Comparison of ENCODE assay signal across 25 cellular contexts in the genomic region with DNA sequence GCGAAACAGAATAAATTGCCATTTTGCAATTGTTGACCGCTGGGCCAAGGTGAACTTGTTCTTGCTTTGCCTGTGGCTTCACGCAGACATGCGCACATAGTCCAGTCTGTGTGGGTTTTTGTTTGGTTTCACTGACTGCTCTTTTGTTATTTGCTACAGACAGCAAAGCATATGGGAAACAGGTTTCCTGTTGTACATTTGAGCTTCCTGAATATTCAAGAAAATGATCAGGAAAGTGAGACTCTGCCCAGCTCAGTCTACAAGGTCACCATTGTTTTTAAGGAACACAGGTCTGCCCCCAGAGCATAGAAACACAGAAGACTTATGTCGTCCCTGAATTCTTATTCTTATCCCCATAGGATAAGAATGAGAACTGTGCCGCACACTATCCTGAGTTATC. TPM values are rescaled to one million over a fixed set of nuclear protein-coding genes. Genes with fewer than 3 reads are reported as not detected.
DNase-seq lines count a peak whose midpoint lies in the region; ATAC-seq, FAIRE-seq and TF ChIP-seq lines count a peak whose summit lies in the region.
"Had no signal": no experiment of that assay in that cellular context is flagged by ENCODE, and none has a peak within 500 bp of the region (broad histone marks: within the 10 kb centered on the region; RNA-seq: fewer than 3 reads in every experiment).

No MANE protein-coding gene starts in this region.

- 78 to 83% (median 79%) methylated on average over 6 of the region's 6 CpGs for WGBS in ovary, 3 donors

- H3K9me3 Mint-ChIP-seq in Caco-2 (ENCODE audit: unreplicated experiment), result no peaks in the 10 kb centered on the region
- H3K9me3 Mint-ChIP-seq: activated CD4-positive, alpha-beta T cell treated with anti-CD3 and anti-CD28 coated beads, Interleukin-2, amount 10 ng/mL, durations not matched to agents 7 days and 5 days; CD14-positive monocyte; H9; stimulated activated naive CD8-positive, alpha-beta T cell treated with anti-CD3 and anti-CD28 coated beads, Interleukin-15, amount 100 ng/mL, for 72 hours had no signal

- intact Hi-C loops in Caco-2 (cut with micrococcal nuclease; ENCODE audit: unreplicated experiment) (no loop called here), left lung (cut with DNase I) (no loop called here), gastrocnemius medialis (cut with DNase I; ENCODE audit: low total_unique reads) (no loop called here), ovary (cut with DNase I) (no loop called here)

- DNase-seq in Caco-2, result no peak
- peak; percentile 95 for DNase-seq in dermis blood vessel endothelial cell
- no peak for DNase-seq in left lung
- DNase-seq in gastrocnemius medialis, result no peak
- DNase-seq in ovary, result no peak
- DNase-seq in GM12891 (ENCODE audit: insufficient read length, low spot score), result no peak
- no peak for DNase-seq in NCI-H2171 (lab: John Stamatoyannopoulos, UW)
- DNase-seq: activated CD4-positive, alpha-beta T cell treated with anti-CD3 and anti-CD28 coated beads, Interleukin-2, amount 10 ng/mL, durations not matched to agents 7 days and 5 days; activated CD8-positive, alpha-beta memory T cell treated with anti-CD3 and anti-CD28 coated beads, Interleukin-2, amount 50 U/mL, for 4 hours; activated effector memory CD4-positive, alpha-beta T cell treated with Interleukin-2 at 50 U/mL for 16 hours; GF-D8; H9; IMR-90; MG63; NCI-H1436 treated with DMSO at 0.1 percent for 48 hours; NCI-H69; SHP77; stimulated activated naive CD8-positive, alpha-beta T cell treated with anti-CD3 and anti-CD28 coated beads, Interleukin-15, amount 100 ng/mL, for 72 hours; T-helper 1 cell had no signal

- TF ChIP-seq CTCF in Caco-2 (IDR thresholded peaks at IDR 0.05; ENCODE audit: insufficient read depth in 1 of 2, low read depth in 1 of 2, low read length in 1 of 2, severe bottlenecking in 1 of 2, unreplicated experiment in 1 of 2) (no peak), left lung (IDR thresholded peaks at IDR 0.05) (no peak), gastrocnemius medialis (IDR thresholded peaks at IDR 0.05 in 4 of 5, conservative IDR thresholded peaks at IDR 0.05 in 1 of 5) (no peak), ovary (IDR thresholded peaks at IDR 0.05) (no peak)

- CTCF ChIA-PET in Caco-2 (lab: Charles Lee), result no interaction called here

- H3K27me3 ChIP-seq in Caco-2 (replicated peaks; ENCODE audit: control insufficient read depth, insufficient read depth, low read length) (no peaks in the 10 kb centered on the region), left lung (no peaks in the 10 kb centered on the region), gastrocnemius medialis (no peaks in the 10 kb centered on the region), ovary (no peaks in the 10 kb centered on the region)
- H3K27me3 ChIP-seq: MG63, neutrophil had no signal

- H3K27ac ChIP-seq in left lung (peak overlapping the region; percentile 18 to 38), gastrocnemius medialis (peak overlapping the region; percentile 20 to 77 (median 63)), ovary (no peak overlapping the region)
- H3K27ac ChIP-seq: HL-60, neutrophil had no signal

- BruUV-seq in Caco-2 (replicated peaks; lab: Mats Ljungman, UMichigan), result no TSS peak

- H3K36me3 ChIP-seq in Caco-2 (ENCODE audit: control insufficient read depth, insufficient read depth, low read length) (no peaks in the 10 kb centered on the region), left lung (no peaks in the 10 kb centered on the region), gastrocnemius medialis (no peaks in the 10 kb centered on the region), ovary (no peaks in the 10 kb centered on the region)
- H3K36me3 ChIP-seq: neutrophil had no signal

- no peak overlapping the region for H3K4me3 Mint-ChIP-seq in Caco-2 (ENCODE audit: unreplicated experiment)
- H3K4me3 Mint-ChIP-seq: activated CD4-positive, alpha-beta T cell treated with anti-CD3 and anti-CD28 coated beads, Interleukin-2, amount 10 ng/mL, durations not matched to agents 7 days and 5 days; CD14-positive monocyte; H9; stimulated activated naive CD8-positive, alpha-beta T cell treated with anti-CD3 and anti-CD28 coated beads, Interleukin-15, amount 100 ng/mL, for 72 hours had no signal

- H3K27ac Mint-ChIP-seq in Caco-2 (ENCODE audit: unreplicated experiment), result peak overlapping the region; percentile 27
- H3K27ac Mint-ChIP-seq: activated CD4-positive, alpha-beta T cell treated with anti-CD3 and anti-CD28 coated beads, Interleukin-2, amount 10 ng/mL, durations not matched to agents 7 days and 5 days; CD14-positive monocyte; stimulated activated naive CD8-positive, alpha-beta T cell treated with anti-CD3 and anti-CD28 coated beads, Interleukin-15, amount 100 ng/mL, for 72 hours had no signal

- POLR2A ChIA-PET in Caco-2 (lab: Charles Lee), result no interaction called here

- H3K36me3 Mint-ChIP-seq in Caco-2 (ENCODE audit: insufficient read depth, unreplicated experiment), result peaks cover 12% of the 10 kb centered on the region
- H3K36me3 Mint-ChIP-seq: CD14-positive monocyte had no signal

- H3K4me1 ChIP-seq in Caco-2 (peaks cover 20% of the 10 kb centered on the region), left lung (peaks cover 0 to 20% of the 10 kb centered on the region in 2 donors), gastrocnemius medialis (peaks cover 12 to 42% of the 10 kb centered on the region in 2 donors), ovary (ENCODE audit: insufficient read depth) (peaks cover 2% of the 10 kb centered on the region)

- H3K4me3 ChIP-seq in Caco-2 (ENCODE audit: low read depth, low read length), result no peak overlapping the region
- no peak overlapping the region for H3K4me3 ChIP-seq in left lung
- H3K4me3 ChIP-seq in gastrocnemius medialis, result no peak overlapping the region
- H3K4me3 ChIP-seq in ovary, result no peak overlapping the region
- H3K4me3 ChIP-seq: MG63 had no signal

- H3K9me3 ChIP-seq in Caco-2, result no peaks in the 10 kb centered on the region
- H3K9me3 ChIP-seq in left lung, result no peaks in the 10 kb centered on the region
- H3K9me3 ChIP-seq in gastrocnemius medialis, result no peaks in the 10 kb centered on the region
- H3K9me3 ChIP-seq in ovary, result no peaks in the 10 kb centered on the region
- H3K9me3 ChIP-seq: MG63, neutrophil had no signal

- H3K4me1 Mint-ChIP-seq in Caco-2 (ENCODE audit: low read depth, unreplicated experiment), result peaks cover 7% of the 10 kb centered on the region
- H3K4me1 Mint-ChIP-seq: activated CD4-positive, alpha-beta T cell treated with anti-CD3 and anti-CD28 coated beads, Interleukin-2, amount 10 ng/mL, durations not matched to agents 7 days and 5 days; stimulated activated naive CD8-positive, alpha-beta T cell treated with anti-CD3 and anti-CD28 coated beads, Interleukin-15, amount 100 ng/mL, for 72 hours had no signal

- H3K27me3 Mint-ChIP-seq in Caco-2 (ENCODE audit: insufficient read depth, unreplicated experiment), result no peaks in the 10 kb centered on the region

- in situ Hi-C loops in gastrocnemius medialis (cut with MboI; ENCODE audit: low sequenced_read_pairs in 4 of 4), result no loop called here

- TF ChIP-seq EP300 in ovary (IDR thresholded peaks at IDR 0.05), result no peak

- no peak for FAIRE-seq in GM12891 (lab: Jason Lieb, UNC)
- FAIRE-seq: bronchial epithelial cell, islet of Langerhans had no signal

- TF ChIP-seq POLR2A in gastrocnemius medialis (IDR thresholded peaks at IDR 0.05), result no peak
- TF ChIP-seq POLR2A in ovary (IDR thresholded peaks at IDR 0.05), result no peak
- no peak for TF ChIP-seq POLR2A in GM12891 (IDR thresholded peaks at IDR 0.05; ENCODE audit: low read depth, low read length)

- ATAC-seq in left lung (no peak), gastrocnemius medialis (no peak), HG02678 (IDR thresholded peaks at IDR 0.05; ENCODE audit: unreplicated experiment) (no peak)
- ATAC-seq: stimulated activated naive CD8-positive, alpha-beta T cell treated with anti-CD3 and anti-CD28 coated beads, Interleukin-15, amount 100 ng/mL, for 72 hours had no signal

TF ChIP-seq in GM12891, 5 proteins besides CTCF, POLR2A, EP300 and RAD21:
- TF ChIP-seq PAX5 (IDR thresholded peaks at IDR 0.05; ENCODE audit: insufficient read depth, low read length, severe bottlenecking) (no peak), POU2F2 (IDR thresholded peaks at IDR 0.05; ENCODE audit: low read depth, low read length) (no peak), POLR2AphosphoS5 (IDR thresholded peaks at IDR 0.05; ENCODE audit: low read depth, low read length) (no peak), SPI1 (IDR thresholded peaks at IDR 0.05; ENCODE audit: low read depth, low read length) (no peak), TAF1 (IDR thresholded peaks at IDR 0.05; ENCODE audit: low read depth, low read length) (no peak)

RNA-seq across cellular contexts. Expression of a gene that starts 55.6 kb away (rescaled TPM):
- total RNA-seq in Caco-2 (2022), result 41.7 and 42.0 TPM in 2 replicates
- 112 and 160 TPM in 2 replicates for total RNA-seq in dermis blood vessel endothelial cell
- 10 to 100 TPM; 51.3 to 53.5 TPM for total RNA-seq in left lung
- 10 to 100 TPM; 28.2 to 42.4 (median 35.4) TPM for total RNA-seq in gastrocnemius medialis
- total RNA-seq in ovary, result 10 to 100 TPM in 6 of 7 donors, 1 to 10 TPM in 1; 8.9 to 35.2 (median 18.2) TPM
- polyA plus RNA-seq in ovary, result 10 to 100 TPM in 1 of 2 donors, 1 to 10 TPM in 1; 8.6 to 18.3 TPM
- 0.17 TPM for polyA plus RNA-seq in GM12891 (2012; ENCODE audit: low read depth, missing spikeins)

Comparison
In these comparisons a context has a peak if more than half of its experiments do, and no peak if none do; other contexts are left out.
1. H3K27ac ChIP-seq: peak in left lung (2 of 2) and gastrocnemius medialis (4 of 4); none in ovary (0 of 2).